8 cellular contexts compared by ENCODE assay signal in genomic region chr3:196684548-196685407, GRCh38. TPM values are rescaled to one million over a fixed set of nuclear protein-coding genes. Genes with fewer than 3 reads are reported as not detected.
DNase-seq lines count a peak whose midpoint lies in the region; ATAC-seq and TF ChIP-seq lines count a peak whose summit lies in the region.

No MANE protein-coding gene starts in this region.

- peak overlapping the region; percentile 23 for H3K4me3 ChIP-seq in DOHH2 (ENCODE audit: low read length)
- no peak overlapping the region for H3K4me3 ChIP-seq in upper lobe of right lung

- H3K4me1 ChIP-seq in DOHH2 (ENCODE audit: control insufficient read depth, low read length) (peaks cover 21% of the 10 kb centered on the region), upper lobe of right lung (peaks cover 7% of the 10 kb centered on the region)

- H4K20me1 ChIP-seq in DOHH2 (ENCODE audit: control insufficient read depth, insufficient read depth, low read depth, low read length) = no peaks in the 10 kb centered on the region

- DNase-seq in RPMI8226 (peak; percentile 85), glomerular endothelial cell (ENCODE audit: extremely low read depth, low read depth, low spot score) (peak; percentile 20), posterior vena cava (ENCODE audit: low spot score) (peak; percentile 83), upper lobe of right lung (peak; percentile 68)
- peak; percentile 32 for DNase-seq in activated T-helper 9 cell treated with anti-CD3 and anti-CD28 coated beads, Interleukin-2, amount 50 U/mL, for 16 hours (ENCODE audit: low read depth)

- H3K79me2 ChIP-seq in DOHH2 (ENCODE audit: control insufficient read depth, low read length) = no peaks in the 10 kb centered on the region

- H3K27ac ChIP-seq in DOHH2 (ENCODE audit: low read depth, low read length) (0 out of 2 replicates have a peak overlapping the region, but pooled peaks have one; percentile 8), KOPT-K1 (ENCODE audit: low read depth, low read length, poor library complexity, severe bottlenecking) (peak overlapping the region; percentile 56), upper lobe of right lung (peak overlapping the region; percentile 58)

- TF ChIP-seq CTCF in DOHH2 (IDR thresholded peaks at IDR 0.05; ENCODE audit: low read depth, low read length, poor library complexity, severe bottlenecking) (peak; percentile 83), upper lobe of right lung (IDR thresholded peaks at IDR 0.05) (peak; percentile 93)

- no peaks in the 10 kb centered on the region for H3K9me2 ChIP-seq in DOHH2 (replicated peaks; ENCODE audit: control insufficient read depth, low read length)

- H3F3A ChIP-seq in DOHH2 (ENCODE audit: control insufficient read depth, insufficient read depth) = no peaks in the 10 kb centered on the region

- ATAC-seq in GM21723 (IDR thresholded peaks at IDR 0.05; ENCODE audit: unreplicated experiment) (peak; percentile 91), upper lobe of right lung (peak; percentile 89)

- peaks cover 3% of the 10 kb centered on the region; the same call in 1 of the 2 replicates for H3K27me3 ChIP-seq in DOHH2 (ENCODE audit: control insufficient read depth, low read length)
- H3K27me3 ChIP-seq in upper lobe of right lung = no peaks in the 10 kb centered on the region

- intact Hi-C loops in posterior vena cava (cut with DNase I) = loop anchor here (2.0 to 5.0 kb wide), 2 partner anchors 72 to 76 kb away; no protein-coding TSS in a partner anchor
- intact Hi-C loops in upper lobe of right lung (cut with DNase I) = no loop called here

- H3K4me2 ChIP-seq in DOHH2 (ENCODE audit: low read length) = peak overlapping the region; percentile 42

- H3K36me3 ChIP-seq in DOHH2 (ENCODE audit: control insufficient read depth, low read length) = no peaks in the 10 kb centered on the region
- H3K36me3 ChIP-seq in KOPT-K1 (ENCODE audit: insufficient read depth, low read length) = peaks cover 15% of the 10 kb centered on the region; the same call in 1 of the 2 replicates
- H3K36me3 ChIP-seq in upper lobe of right lung = no peaks in the 10 kb centered on the region

- H3K9me3 ChIP-seq in DOHH2 (ENCODE audit: control insufficient read depth, insufficient read depth, low read length) (no peaks in the 10 kb centered on the region), KOPT-K1 (ENCODE audit: insufficient read depth, low read length, poor library complexity, severe bottlenecking) (peaks cover 23% of the 10 kb centered on the region), upper lobe of right lung (no peaks in the 10 kb centered on the region)

RNA-seq across cellular contexts. Expression of gene CEP19, which starts 27.3 kb away (rescaled TPM):
- total RNA-seq in glomerular endothelial cell (2.3 and 3.1 TPM in 2 replicates), posterior vena cava (1 to 10 TPM in 1 of 2 donors, under 1 TPM in 1; 0.69 to 1.3 TPM), upper lobe of right lung (1.6 TPM)

RNA-seq across cellular contexts. Expression of gene PIGX, which starts 27.4 kb away (rescaled TPM):
- total RNA-seq in glomerular endothelial cell (19.7 and 23.9 TPM in 2 replicates), posterior vena cava (10 to 100 TPM; 23.9 to 24.1 TPM), upper lobe of right lung (17.4 TPM)

RNA-seq across cellular contexts. Expression of gene NRROS, which starts 45.3 kb away (rescaled TPM):
- total RNA-seq in glomerular endothelial cell = 12.4 and 16.4 TPM in 2 replicates
- 10 to 100 TPM in 1 of 2 donors, 1 to 10 TPM in 1; 8.0 to 10.6 TPM for total RNA-seq in posterior vena cava
- 19.5 TPM for total RNA-seq in upper lobe of right lung

RNA-seq across cellular contexts. Expression of gene PAK2, which starts 54.9 kb away (rescaled TPM):
- total RNA-seq in glomerular endothelial cell = 62.6 and 87.1 TPM in 2 replicates
- total RNA-seq in posterior vena cava = 10 to 100 TPM; 39.7 to 57.9 TPM
- 77.8 TPM for total RNA-seq in upper lobe of right lung

Comparison
In these comparisons a context has a peak if more than half of its experiments do, and no peak if none do; other contexts are left out.
1. H3K27ac ChIP-seq: peak in every context shown above with its lines; median percentile 58 in upper lobe of right lung; 56 in KOPT-K1; 8 in DOHH2.
2. DNase-seq: peak in every context shown above with its lines; median percentile 85 in RPMI8226; 83 in posterior vena cava; 68 in upper lobe of right lung; 32 in activated T-helper 9 cell treated with anti-CD3 and anti-CD28 coated beads, Interleukin-2, amount 50 U/mL, for 16 hours; 20 in glomerular endothelial cell.